1 cellular context compared by ENCODE assay signal in the genomic region with DNA sequence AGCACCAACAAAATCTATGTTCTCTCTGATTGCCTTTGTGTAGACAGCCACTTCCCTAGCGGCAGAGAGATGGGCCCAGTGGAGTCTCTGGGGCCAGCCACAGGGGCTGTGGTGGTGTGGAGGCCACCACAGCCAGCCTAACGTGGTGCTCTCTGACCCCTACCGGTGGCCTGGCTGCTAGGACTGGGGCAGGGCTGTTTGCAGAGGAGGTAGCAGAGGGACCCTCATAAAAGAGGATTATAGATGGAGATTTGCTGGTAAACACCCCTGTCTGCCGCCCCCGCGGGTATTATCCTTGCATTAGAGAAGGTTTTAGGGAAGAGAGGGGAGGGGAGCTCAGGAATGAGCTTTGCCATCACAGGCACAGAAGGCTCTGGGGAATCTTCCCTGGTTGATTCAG.
TF ChIP-seq lines count a peak whose summit lies in the region.

No MANE protein-coding gene starts in this region.

TF ChIP-seq in GM23338, 12 proteins besides CTCF, POLR2A, EP300 and RAD21 (continued from another document):
- TF ChIP-seq, protein P1, sequence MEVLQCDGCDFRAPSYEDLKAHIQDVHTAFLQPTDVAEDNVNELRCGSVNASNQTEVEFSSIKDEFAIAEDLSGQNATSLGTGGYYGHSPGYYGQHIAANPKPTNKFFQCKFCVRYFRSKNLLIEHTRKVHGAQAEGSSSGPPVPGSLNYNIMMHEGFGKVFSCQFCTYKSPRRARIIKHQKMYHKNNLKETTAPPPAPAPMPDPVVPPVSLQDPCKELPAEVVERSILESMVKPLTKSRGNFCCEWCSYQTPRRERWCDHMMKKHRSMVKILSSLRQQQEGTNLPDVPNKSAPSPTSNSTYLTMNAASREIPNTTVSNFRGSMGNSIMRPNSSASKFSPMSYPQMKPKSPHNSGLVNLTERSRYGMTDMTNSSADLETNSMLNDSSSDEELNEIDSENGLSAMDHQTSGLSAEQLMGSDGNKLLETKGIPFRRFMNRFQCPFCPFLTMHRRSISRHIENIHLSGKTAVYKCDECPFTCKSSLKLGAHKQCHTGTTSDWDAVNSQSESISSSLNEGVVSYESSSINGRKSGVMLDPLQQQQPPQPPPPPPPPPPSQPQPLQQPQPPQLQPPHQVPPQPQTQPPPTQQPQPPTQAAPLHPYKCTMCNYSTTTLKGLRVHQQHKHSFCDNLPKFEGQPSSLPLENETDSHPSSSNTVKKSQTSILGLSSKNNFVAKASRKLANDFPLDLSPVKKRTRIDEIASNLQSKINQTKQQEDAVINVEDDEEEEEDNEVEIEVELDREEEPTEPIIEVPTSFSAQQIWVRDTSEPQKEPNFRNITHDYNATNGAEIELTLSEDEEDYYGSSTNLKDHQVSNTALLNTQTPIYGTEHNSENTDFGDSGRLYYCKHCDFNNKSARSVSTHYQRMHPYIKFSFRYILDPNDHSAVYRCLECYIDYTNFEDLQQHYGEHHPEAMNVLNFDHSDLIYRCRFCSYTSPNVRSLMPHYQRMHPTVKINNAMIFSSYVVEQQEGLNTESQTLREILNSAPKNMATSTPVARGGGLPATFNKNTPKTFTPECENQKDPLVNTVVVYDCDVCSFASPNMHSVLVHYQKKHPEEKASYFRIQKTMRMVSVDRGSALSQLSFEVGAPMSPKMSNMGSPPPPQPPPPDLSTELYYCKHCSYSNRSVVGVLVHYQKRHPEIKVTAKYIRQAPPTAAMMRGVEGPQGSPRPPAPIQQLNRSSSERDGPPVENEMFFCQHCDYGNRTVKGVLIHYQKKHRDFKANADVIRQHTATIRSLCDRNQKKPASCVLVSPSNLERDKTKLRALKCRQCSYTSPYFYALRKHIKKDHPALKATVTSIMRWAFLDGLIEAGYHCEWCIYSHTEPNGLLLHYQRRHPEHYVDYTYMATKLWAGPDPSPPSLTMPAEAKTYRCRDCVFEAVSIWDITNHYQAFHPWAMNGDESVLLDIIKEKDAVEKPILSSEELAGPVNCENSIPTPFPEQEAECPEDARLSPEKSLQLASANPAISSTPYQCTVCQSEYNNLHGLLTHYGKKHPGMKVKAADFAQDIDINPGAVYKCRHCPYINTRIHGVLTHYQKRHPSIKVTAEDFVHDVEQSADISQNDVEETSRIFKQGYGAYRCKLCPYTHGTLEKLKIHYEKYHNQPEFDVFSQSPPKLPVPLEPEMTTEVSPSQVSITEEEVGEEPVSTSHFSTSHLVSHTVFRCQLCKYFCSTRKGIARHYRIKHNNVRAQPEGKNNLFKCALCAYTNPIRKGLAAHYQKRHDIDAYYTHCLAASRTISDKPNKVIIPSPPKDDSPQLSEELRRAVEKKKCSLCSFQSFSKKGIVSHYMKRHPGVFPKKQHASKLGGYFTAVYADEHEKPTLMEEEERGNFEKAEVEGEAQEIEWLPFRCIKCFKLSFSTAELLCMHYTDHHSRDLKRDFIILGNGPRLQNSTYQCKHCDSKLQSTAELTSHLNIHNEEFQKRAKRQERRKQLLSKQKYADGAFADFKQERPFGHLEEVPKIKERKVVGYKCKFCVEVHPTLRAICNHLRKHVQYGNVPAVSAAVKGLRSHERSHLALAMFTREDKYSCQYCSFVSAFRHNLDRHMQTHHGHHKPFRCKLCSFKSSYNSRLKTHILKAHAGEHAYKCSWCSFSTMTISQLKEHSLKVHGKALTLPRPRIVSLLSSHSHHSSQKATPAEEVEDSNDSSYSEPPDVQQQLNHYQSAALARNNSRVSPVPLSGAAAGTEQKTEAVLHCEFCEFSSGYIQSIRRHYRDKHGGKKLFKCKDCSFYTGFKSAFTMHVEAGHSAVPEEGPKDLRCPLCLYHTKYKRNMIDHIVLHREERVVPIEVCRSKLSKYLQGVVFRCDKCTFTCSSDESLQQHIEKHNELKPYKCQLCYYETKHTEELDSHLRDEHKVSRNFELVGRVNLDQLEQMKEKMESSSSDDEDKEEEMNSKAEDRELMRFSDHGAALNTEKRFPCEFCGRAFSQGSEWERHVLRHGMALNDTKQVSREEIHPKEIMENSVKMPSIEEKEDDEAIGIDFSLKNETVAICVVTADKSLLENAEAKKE (CRISPR knock-in tag; IDR thresholded peaks at IDR 0.05): no peak
- TF ChIP-seq POLR2AphosphoS5 (IDR thresholded peaks at IDR 0.05; ENCODE audit: low read depth): no peak
- TF ChIP-seq ZNF331 (CRISPR knock-in tag; IDR thresholded peaks at IDR 0.05; ENCODE audit: low read depth): no peak
- no peak for TF ChIP-seq STAT1 (IDR thresholded peaks at IDR 0.05; ENCODE audit: unreplicated experiment)
- no peak for TF ChIP-seq ZNF114 (CRISPR knock-in tag; IDR thresholded peaks at IDR 0.05)
